Comparison of ENCODE assay signal across 1 cellular context in genomic region chr12:124861492-124861891, GRCh38.
TF ChIP-seq lines count a peak whose summit lies in the region.

No MANE protein-coding gene starts in this region.

TF ChIP-seq in neural cell, 6 proteins besides CTCF, POLR2A, EP300 and RAD21 (continued from another document):
- TF ChIP-seq REST (IDR thresholded peaks at IDR 0.05; ENCODE audit: borderline replicate concordance) (no peak), MXI1 (conservative IDR thresholded peaks at IDR 0.05; ENCODE audit: poor library complexity, severe bottlenecking) (no peak), POLR2AphosphoS5 (IDR thresholded peaks at IDR 0.05) (no peak)
TF ChIP-seq in neural cell: peak in this region for 0.
